Comparison of ENCODE assay signal across 2 cellular contexts in the genomic region with DNA sequence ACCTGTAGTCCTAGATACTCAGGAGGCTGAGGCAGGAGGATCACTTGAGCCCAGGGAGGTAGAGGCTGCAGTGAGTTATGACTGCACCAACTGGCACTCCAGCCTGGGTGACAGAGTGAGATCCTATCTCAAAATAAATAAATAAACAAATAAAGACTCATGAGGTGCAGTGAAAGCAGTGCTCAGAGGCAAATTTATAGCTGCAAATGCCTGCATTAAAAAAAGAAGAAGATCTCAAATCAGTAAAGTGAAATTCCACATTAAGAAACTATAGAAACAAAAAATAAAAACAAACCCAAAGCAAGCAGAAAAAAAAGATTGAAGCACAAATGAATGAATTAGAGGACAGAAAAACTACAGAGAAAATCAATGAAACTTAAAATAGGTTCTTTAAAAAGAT.
A peak's percentile ranks its signal among the peaks of the same experiment; 100 is the strongest.
TF ChIP-seq lines count a peak whose summit lies in the region.

No MANE protein-coding gene starts in this region.

TF ChIP-seq in A549, 52 proteins besides CTCF, POLR2A, EP300 and RAD21 (continued from another document):
- TF ChIP-seq POLR2AphosphoS2 (conservative IDR thresholded peaks at IDR 0.05; ENCODE audit: low read length) (no peak), KDM1A (IDR thresholded peaks at IDR 0.05; ENCODE audit: low read depth) (0 out of 2 replicates have a peak, but pooled peaks have one; percentile 43), MAZ (IDR thresholded peaks at IDR 0.05; ENCODE audit: borderline replicate concordance, low read depth, low read length) (no peak)

TF ChIP-seq in HEK293, 187 proteins besides CTCF, POLR2A, EP300 and RAD21:
- TF ChIP-seq SETDB1 (IDR thresholded peaks at IDR 0.05; ENCODE audit: insufficient read length, low read length) (peak; percentile 65), ZNF658 (tag by site-specific recombination; IDR thresholded peaks at IDR 0.05) (no peak), GLI2 (tag by site-specific recombination; IDR thresholded peaks at IDR 0.05; ENCODE audit: borderline replicate concordance, low read depth) (no peak), KLF10 (tag by site-specific recombination; IDR thresholded peaks at IDR 0.05) (no peak)
